In genomic region chr3:159911664-159912037, GRCh38 we compare ENCODE assay signal across 13 cellular contexts.
DNase-seq lines count a peak whose midpoint lies in the region; ATAC-seq and TF ChIP-seq lines count a peak whose summit lies in the region.
"Had no signal": no experiment of that assay in that cellular context is flagged by ENCODE, and none has a peak within 500 bp of the region (broad histone marks: within the 10 kb centered on the region; RNA-seq: fewer than 3 reads in every experiment).

No MANE protein-coding gene starts in this region.

- H3K4me1 ChIP-seq in breast epithelium: no peaks in the 10 kb centered on the region
- no peaks in the 10 kb centered on the region for H3K4me1 ChIP-seq in upper lobe of right lung

- H3K27ac ChIP-seq in breast epithelium: peak overlapping the region; percentile 61 to 68
- peak overlapping the region; percentile 56 for H3K27ac ChIP-seq in upper lobe of right lung
- H3K27ac ChIP-seq: epithelial cell of prostate had no signal

- DNase-seq in breast epithelium (ENCODE audit: low spot score in 2 of 2) (no peak), MCF 10A (ENCODE audit: unreplicated experiment) (no peak), memory B cell (ENCODE audit: low spot score in 2 of 2) (no peak), upper lobe of right lung (no peak), UCSD-AML1 (lab: John Stamatoyannopoulos, UW; ENCODE audit: unreplicated experiment) (no peak), SKM-1 (lab: John Stamatoyannopoulos, UW; ENCODE audit: unreplicated experiment) (no peak), retina (no peak)
- no peak for DNase-seq in activated CD8-positive, alpha-beta T cell treated with anti-CD3 and anti-CD28 coated beads for 36 hours
- DNase-seq: activated gamma-delta T cell treated with Interleukin-2 at 50 U/mL for 16 hours, AML-193, NCI-H748 treated with DMSO at 0.1 percent for 48 hours had no signal

- H3K9me3 ChIP-seq in breast epithelium (no peaks in the 10 kb centered on the region), upper lobe of right lung (no peaks in the 10 kb centered on the region)
- H3K9me3 ChIP-seq: right atrium auricular region had no signal

- H3K27me3 ChIP-seq in breast epithelium (no peaks in the 10 kb centered on the region), upper lobe of right lung (no peaks in the 10 kb centered on the region)
- H3K27me3 ChIP-seq: right atrium auricular region had no signal

- TF ChIP-seq POLR2A in breast epithelium (IDR thresholded peaks at IDR 0.05): no peak

- BruUV-seq in MCF 10A (replicated peaks; lab: Mats Ljungman, UMichigan): no TSS peak

- H3K4me3 Mint-ChIP-seq in MCF 10A (ENCODE audit: unreplicated experiment) (no peak overlapping the region), memory B cell (peak overlapping the region; percentile 69)
- H3K4me3 Mint-ChIP-seq in activated CD8-positive, alpha-beta T cell treated with anti-CD3 and anti-CD28 coated beads for 36 hours: peak overlapping the region; percentile 30

- no peak for TF ChIP-seq CTCF in breast epithelium (IDR thresholded peaks at IDR 0.05)
- TF ChIP-seq CTCF in MCF 10A (IDR thresholded peaks at IDR 0.05; ENCODE audit: unreplicated experiment): no peak
- no peak for TF ChIP-seq CTCF in activated CD8-positive, alpha-beta T cell treated with anti-CD3 and anti-CD28 coated beads for 36 hours (IDR thresholded peaks at IDR 0.05)
- no peak for TF ChIP-seq CTCF in upper lobe of right lung (IDR thresholded peaks at IDR 0.05)

- H3K9me3 Mint-ChIP-seq in MCF 10A (ENCODE audit: unreplicated experiment): no peaks in the 10 kb centered on the region
- no peaks in the 10 kb centered on the region for H3K9me3 Mint-ChIP-seq in activated CD8-positive, alpha-beta T cell treated with anti-CD3 and anti-CD28 coated beads for 36 hours
- H3K9me3 Mint-ChIP-seq in memory B cell: peaks cover 1% of the 10 kb centered on the region

- no peaks in the 10 kb centered on the region for H3K27me3 Mint-ChIP-seq in MCF 10A (ENCODE audit: insufficient read depth, unreplicated experiment)
- H3K27me3 Mint-ChIP-seq in activated CD8-positive, alpha-beta T cell treated with anti-CD3 and anti-CD28 coated beads for 36 hours: peaks cover 3% of the 10 kb centered on the region
- no peaks in the 10 kb centered on the region for H3K27me3 Mint-ChIP-seq in memory B cell

- POLR2A ChIA-PET in MCF 10A (lab: Yijun Ruan, JAX): no interaction called here
- POLR2A ChIA-PET in activated CD8-positive, alpha-beta T cell treated with anti-CD3 and anti-CD28 coated beads for 36 hours (lab: Charles Lee): no interaction called here

- no peak for ATAC-seq in activated CD8-positive, alpha-beta T cell treated with anti-CD3 and anti-CD28 coated beads for 36 hours
- ATAC-seq in memory B cell (ENCODE audit: low read depth) (no peak), upper lobe of right lung (no peak)

- H3K4me1 Mint-ChIP-seq in MCF 10A (ENCODE audit: insufficient read depth, unreplicated experiment): no peaks in the 10 kb centered on the region
- H3K4me1 Mint-ChIP-seq in activated CD8-positive, alpha-beta T cell treated with anti-CD3 and anti-CD28 coated beads for 36 hours (ENCODE audit: low read depth): peaks cover 7% of the 10 kb centered on the region
- H3K4me1 Mint-ChIP-seq in memory B cell: peaks cover 8% of the 10 kb centered on the region

- CTCF ChIA-PET in MCF 10A (lab: Yijun Ruan, JAX): interaction anchor here (0.9 to 1.2 kb wide), 2 partner anchors 27 to 94 kb away, joined by 3 to 5 read pairs; no protein-coding TSS in a partner anchor
- CTCF ChIA-PET in activated CD8-positive, alpha-beta T cell treated with anti-CD3 and anti-CD28 coated beads for 36 hours (lab: Charles Lee): interaction anchor here (0.8 to 1.9 kb wide), 2 partner anchors 8 to 27 kb away, joined by 5 to 9 read pairs; no protein-coding TSS in a partner anchor

- intact Hi-C loops in breast epithelium (cut with DNase I; ENCODE audit: low total_unique reads): no loop called here
- intact Hi-C loops in MCF 10A (cut with micrococcal nuclease): no loop called here
- intact Hi-C loops in activated CD8-positive, alpha-beta T cell treated with anti-CD3 and anti-CD28 coated beads for 36 hours (cut with micrococcal nuclease): no loop called here
- intact Hi-C loops in upper lobe of right lung (cut with DNase I): no loop called here

- H3K4me3 ChIP-seq in breast epithelium: peak overlapping the region in 2 of 3 donors; percentile 40 to 62
- peak overlapping the region; percentile 35 for H3K4me3 ChIP-seq in upper lobe of right lung

- H3K36me3 Mint-ChIP-seq in MCF 10A (ENCODE audit: insufficient read depth, unreplicated experiment) (no peaks in the 10 kb centered on the region), memory B cell (no peaks in the 10 kb centered on the region)
- H3K36me3 Mint-ChIP-seq in activated CD8-positive, alpha-beta T cell treated with anti-CD3 and anti-CD28 coated beads for 36 hours (ENCODE audit: low read depth): no peaks in the 10 kb centered on the region

- no peak overlapping the region for H3K27ac Mint-ChIP-seq in MCF 10A (ENCODE audit: low read depth, unreplicated experiment)
- H3K27ac Mint-ChIP-seq in activated CD8-positive, alpha-beta T cell treated with anti-CD3 and anti-CD28 coated beads for 36 hours: peak overlapping the region; percentile 1
- peak overlapping the region; percentile 69 for H3K27ac Mint-ChIP-seq in memory B cell

- H3K36me3 ChIP-seq in breast epithelium: no peaks in the 10 kb centered on the region
- no peaks in the 10 kb centered on the region for H3K36me3 ChIP-seq in upper lobe of right lung
- H3K36me3 ChIP-seq: right atrium auricular region had no signal
